In the genomic region with DNA sequence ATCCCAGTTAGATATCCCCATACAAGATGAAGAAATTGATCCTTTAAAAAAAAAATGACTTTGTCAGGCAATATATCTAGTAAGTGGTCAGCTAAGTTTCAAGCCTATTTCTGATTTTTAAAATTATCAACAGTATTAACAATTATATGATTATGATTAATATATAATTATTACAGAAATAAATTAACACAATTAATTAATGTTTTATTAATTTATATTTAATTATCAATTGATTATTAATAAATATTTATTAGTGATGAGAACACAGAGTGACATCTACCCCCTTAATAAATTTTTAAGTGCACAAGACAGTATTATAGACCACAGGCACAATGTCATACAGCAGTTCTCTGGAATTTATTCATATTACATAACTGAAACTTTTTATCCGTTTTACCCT, we compare ENCODE assay signal across 20 cellular contexts. TPM values are rescaled to one million over a fixed set of nuclear protein-coding genes. Genes with fewer than 3 reads are reported as not detected.
"Had no signal": no experiment of that assay in that cellular context is flagged by ENCODE, and none has a peak within 500 bp of the region (broad histone marks: within the 10 kb centered on the region; RNA-seq: fewer than 3 reads in every experiment).

No MANE protein-coding gene starts in this region.

- H3K27me3 ChIP-seq: MG63 had no signal

- DNase-seq: Karpas-422, KG1, MG63, NCI-H1092, NCI-H1105 treated with DMSO at 0.1 percent for 48 hours, NCI-H1417 treated with DMSO at 0.1 percent for 48 hours, NCI-H146, NCI-H1694 treated with DMSO at 0.1 percent for 48 hours, NCI-H1930, NCI-H2081, NCI-H2107, NCI-H2227 treated with DMSO at 0.1 percent for 48 hours, NCI-H524, NCI-H526 treated with DMSO at 0.1 percent for 48 hours, NCI-H748 treated with DMSO at 0.1 percent for 48 hours, SHP77, SK-N-SH had no signal

- H3K36me3 ChIP-seq: MG63 had no signal

- H3K4me3 ChIP-seq: MG63 had no signal

- H3K9me3 ChIP-seq: MG63, SK-N-SH had no signal

- ATAC-seq: Panc1 had no signal

- H3K27ac ChIP-seq: RWPE1 had no signal

RNA-seq across cellular contexts. Expression of a gene that starts 22.0 kb away (rescaled TPM):
- total RNA-seq: NCI-H460 had no signal
- polyA plus RNA-seq: SK-N-SH had no signal
